Comparison of ENCODE assay signal across 13 cellular contexts in genomic region chr17:50277357-50277754, GRCh38.
"Had no signal": no experiment of that assay in that cellular context is flagged by ENCODE, and none has a peak within 500 bp of the region (broad histone marks: within the 10 kb centered on the region; RNA-seq: fewer than 3 reads in every experiment).

No MANE protein-coding gene starts in this region.

- H3K27me3 ChIP-seq: brain microvascular endothelial cell had no signal

- H3K9me3 ChIP-seq: tibial artery had no signal

- H3K27ac Mint-ChIP-seq: activated naive CD4-positive, alpha-beta T cell treated with anti-CD3 and anti-CD28 coated beads, Interleukin-2, amount 50 U/mL, for 24 hours had no signal

- DNase-seq: activated T-cell treated with anti-CD3 and anti-CD28 coated beads, Interleukin-2, amount 50 U/mL, for 1 hour; brain microvascular endothelial cell; cerebellar nuclear complex; dermis blood vessel endothelial cell; erythroblast; hypothalamus; left colon; mammary epithelial cell; T-helper 2 cell; tibial artery had no signal

- H3K4me3 Mint-ChIP-seq: activated naive CD4-positive, alpha-beta T cell treated with anti-CD3 and anti-CD28 coated beads, Interleukin-2, amount 50 U/mL, for 24 hours; neural crest cell had no signal

- H3K27ac ChIP-seq: brain microvascular endothelial cell, skin epidermis, tibial artery had no signal

- H3K36me3 Mint-ChIP-seq: activated naive CD4-positive, alpha-beta T cell treated with anti-CD3 and anti-CD28 coated beads, Interleukin-2, amount 50 U/mL, for 24 hours had no signal

- H3K9me3 Mint-ChIP-seq: activated naive CD4-positive, alpha-beta T cell treated with anti-CD3 and anti-CD28 coated beads, Interleukin-2, amount 50 U/mL, for 24 hours; neural crest cell had no signal

- H3K4me3 ChIP-seq: skin epidermis, tibial artery had no signal
